In the genomic region with DNA sequence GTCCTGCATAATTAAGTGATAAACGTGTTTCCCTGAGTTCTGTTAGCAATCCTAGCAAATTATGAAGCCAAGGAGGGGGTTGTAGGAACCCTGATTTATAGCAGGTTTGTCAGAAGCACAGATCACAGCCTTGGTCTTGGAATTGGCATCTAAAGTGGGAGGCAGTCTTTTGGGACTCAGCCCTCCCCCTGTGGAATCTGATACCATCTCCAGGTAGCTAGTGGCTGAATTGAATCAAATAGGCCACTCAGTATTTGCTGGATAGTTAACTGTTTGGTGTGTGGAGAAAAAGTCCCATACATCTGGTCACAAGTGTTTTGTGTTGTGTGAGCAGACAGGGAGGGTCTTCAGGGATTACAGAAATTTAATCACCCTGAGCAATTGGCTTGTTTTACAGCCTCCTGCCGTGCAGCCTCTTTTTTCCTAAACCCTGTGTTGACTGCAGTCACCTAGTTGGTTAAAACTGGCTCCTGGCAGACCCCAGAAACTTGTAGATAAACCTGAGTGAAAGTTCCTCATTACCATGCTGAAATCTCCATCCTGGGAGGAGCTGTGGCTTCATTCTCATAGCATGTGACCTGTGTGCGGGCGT, we compare ENCODE assay signal across 21 cellular contexts. TPM values are rescaled to one million over a fixed set of nuclear protein-coding genes. Genes with fewer than 3 reads are reported as not detected.
DNase-seq lines count a peak whose midpoint lies in the region; ATAC-seq and TF ChIP-seq lines count a peak whose summit lies in the region.
"Had no signal": no experiment of that assay in that cellular context is flagged by ENCODE, and none has a peak within 500 bp of the region (broad histone marks: within the 10 kb centered on the region; RNA-seq: fewer than 3 reads in every experiment).

No MANE protein-coding gene starts in this region.

- no peaks in the 10 kb centered on the region for H3K27me3 Mint-ChIP-seq in dendritic cell treated with granulocyte-macrophage colony-stimulating factor and Interleukin-4, amounts not matched to agents 40 ng/mL and 50 ng/mL, for 4 days

- intact Hi-C loops in dendritic cell treated with granulocyte-macrophage colony-stimulating factor and Interleukin-4, amounts not matched to agents 40 ng/mL and 50 ng/mL, for 4 days (cut with micrococcal nuclease) = no loop called here

- no peaks in the 10 kb centered on the region for H3K9me3 ChIP-seq in osteoblast (ENCODE audit: low read depth, low read length)
- H3K9me3 ChIP-seq: BE2C, right atrium auricular region, uterus had no signal

- H2AFZ ChIP-seq in osteoblast (ENCODE audit: low read length) = no peak overlapping the region

- H3K4me3 ChIP-seq in osteoblast (ENCODE audit: insufficient read depth, low read length) = no peak overlapping the region
- H3K4me3 ChIP-seq: right atrium auricular region, uterus had no signal

- no peaks in the 10 kb centered on the region for H3K36me3 Mint-ChIP-seq in dendritic cell treated with granulocyte-macrophage colony-stimulating factor and Interleukin-4, amounts not matched to agents 40 ng/mL and 50 ng/mL, for 4 days (ENCODE audit: low read depth)

- ATAC-seq in GM19397 (IDR thresholded peaks at IDR 0.05; ENCODE audit: unreplicated experiment) = no peak

- H3K4me1 ChIP-seq in osteoblast (ENCODE audit: insufficient read depth, low read length) = peaks cover 25% of the 10 kb centered on the region
- H3K4me1 ChIP-seq: BE2C had no signal

- no peak overlapping the region for H3K27ac ChIP-seq in osteoblast (ENCODE audit: low read depth, low read length)
- H3K27ac ChIP-seq: right atrium auricular region, uterus had no signal

- H3K36me3 ChIP-seq in osteoblast (ENCODE audit: insufficient read depth, low read length) = no peaks in the 10 kb centered on the region
- H3K36me3 ChIP-seq: BE2C, right atrium auricular region, uterus had no signal

- no peaks in the 10 kb centered on the region for H3K79me2 ChIP-seq in osteoblast (ENCODE audit: insufficient read depth, low read length)

- DNase-seq in NCI-H2107 treated with DMSO at 0.1 percent for 48 hours (lab: John Stamatoyannopoulos, UW; ENCODE audit: unreplicated experiment) = peak; percentile 11
- DNase-seq in NCI-H2107 (lab: John Stamatoyannopoulos, UW) = no peak
- DNase-seq in NCI-H2171 (lab: John Stamatoyannopoulos, UW) = peak; percentile 62
- peak; percentile 1 for DNase-seq in osteoblast (ENCODE audit: insufficient read length, low spot score, missing footprints)
- DNase-seq in mucosa of gallbladder (ENCODE audit: low spot score) = no peak
- DNase-seq in NK-92 treated with Interleukin-12 subunit alpha and Interleukin-12 subunit beta, amount 100 ng/mL, for 24 hours (lab: John Stamatoyannopoulos, UW) = no peak
- DNase-seq: activated CD4-positive, alpha-beta T cell treated with anti-CD3 and anti-CD28 coated beads for 48 hours; activated CD8-positive, alpha-beta memory T cell treated with anti-CD3 and anti-CD28 coated beads, Interleukin-2, amount 50 U/mL, for 4 hours; activated effector memory CD4-positive, alpha-beta T cell treated with Interleukin-2 at 50 U/mL for 16 hours; BE2C; dermis blood vessel endothelial cell; head of caudate nucleus; HFFc6; NCI-H446; occipital lobe; stimulated activated CD8-positive, alpha-beta memory T cell treated with anti-CD3 and anti-CD28 coated beads, Interleukin-4, amount 100 ng/mL, for 48 hours; substantia nigra; uterus had no signal

- peak overlapping the region; percentile 75 for H3K27ac Mint-ChIP-seq in dendritic cell treated with granulocyte-macrophage colony-stimulating factor and Interleukin-4, amounts not matched to agents 40 ng/mL and 50 ng/mL, for 4 days
- H3K27ac Mint-ChIP-seq: HFFc6 had no signal

- no peaks in the 10 kb centered on the region for H4K20me1 ChIP-seq in osteoblast (ENCODE audit: insufficient read depth, low read length)

- no peaks in the 10 kb centered on the region for H3K27me3 ChIP-seq in osteoblast (ENCODE audit: insufficient read depth, low read length)
- H3K27me3 ChIP-seq: BE2C, right atrium auricular region, uterus had no signal

- H3K4me2 ChIP-seq in osteoblast (ENCODE audit: insufficient read depth, low read length) = no peak overlapping the region

- no peaks in the 10 kb centered on the region for H3K9me3 Mint-ChIP-seq in dendritic cell treated with granulocyte-macrophage colony-stimulating factor and Interleukin-4, amounts not matched to agents 40 ng/mL and 50 ng/mL, for 4 days
- H3K9me3 Mint-ChIP-seq: HFFc6 had no signal

- H3K4me1 Mint-ChIP-seq in dendritic cell treated with granulocyte-macrophage colony-stimulating factor and Interleukin-4, amounts not matched to agents 40 ng/mL and 50 ng/mL, for 4 days (ENCODE audit: low read depth) = peaks cover 37% of the 10 kb centered on the region

- TF ChIP-seq CTCF in osteoblast (IDR thresholded peaks at IDR 0.05; ENCODE audit: extremely low read depth, low read depth, low read length) = no peak

- H3K4me3 Mint-ChIP-seq in dendritic cell treated with granulocyte-macrophage colony-stimulating factor and Interleukin-4, amounts not matched to agents 40 ng/mL and 50 ng/mL, for 4 days = no peak overlapping the region
- H3K4me3 Mint-ChIP-seq: HFFc6 had no signal

RNA-seq across cellular contexts. Expression of a gene that starts 19.0 kb away (rescaled TPM):
- total RNA-seq in osteoblast (3.2 and 4.0 TPM in 2 replicates), mucosa of gallbladder (2.1 TPM)

RNA-seq across cellular contexts. Expression of a gene that starts 38.2 kb away (rescaled TPM):
- total RNA-seq in osteoblast (25.9 and 30.8 TPM in 2 replicates), mucosa of gallbladder (82.3 TPM)

RNA-seq across cellular contexts. Expression of a gene that starts 45.3 kb away (rescaled TPM):
- total RNA-seq in osteoblast (89.3 and 122 TPM in 2 replicates), mucosa of gallbladder (238 TPM)

RNA-seq across cellular contexts. Expression of a gene that starts 47.2 kb away (rescaled TPM):
- 6.9 and 8.8 TPM in 2 replicates for total RNA-seq in osteoblast
- total RNA-seq in mucosa of gallbladder = 31.0 TPM

RNA-seq across cellular contexts. Expression of a gene that starts 49.9 kb away (rescaled TPM):
- total RNA-seq in osteoblast = 32.7 and 39.4 TPM in 2 replicates
- total RNA-seq in mucosa of gallbladder = 33.9 TPM

Comparison
In these comparisons a context has a peak if more than half of its experiments do, and no peak if none do; other contexts are left out.
1. DNase-seq: peak in NCI-H2107 treated with DMSO at 0.1 percent for 48 hours (single experiment), NCI-H2171 (single experiment) and osteoblast (single experiment); none in NCI-H2107 (single experiment), mucosa of gallbladder (single experiment) and NK-92 treated with Interleukin-12 subunit alpha and Interleukin-12 subunit beta, amount 100 ng/mL, for 24 hours (single experiment).